Comparison of ENCODE assay signal across 20 cellular contexts in genomic region chr22:46290121-46290842, GRCh38. TPM values are rescaled to one million over a fixed set of nuclear protein-coding genes. Genes with fewer than 3 reads are reported as not detected.
A peak's percentile ranks its signal among the peaks of the same experiment; 100 is the strongest.
DNase-seq lines count a peak whose midpoint lies in the region; ATAC-seq and TF ChIP-seq lines count a peak whose summit lies in the region.
"Had no signal": no experiment of that assay in that cellular context is flagged by ENCODE, and none has a peak within 500 bp of the region (broad histone marks: within the 10 kb centered on the region; RNA-seq: fewer than 3 reads in every experiment).

No MANE protein-coding gene starts in this region.

- peaks cover 20% of the 10 kb centered on the region for H3K4me1 Mint-ChIP-seq in T-helper 1 cell treated with Interleukin-12 subunit alpha and Interleukin-12 subunit beta and Interleukin-4 antibody, amounts not matched to agents 30 μg/mL and 1 μg/mL, for 36 hours (ENCODE audit: low read depth)
- peaks cover 4% of the 10 kb centered on the region for H3K4me1 Mint-ChIP-seq in WTC11

- H3K9me3 Mint-ChIP-seq in T-helper 1 cell treated with Interleukin-12 subunit alpha and Interleukin-12 subunit beta and Interleukin-4 antibody, amounts not matched to agents 30 μg/mL and 1 μg/mL, for 36 hours = peaks cover 4% of the 10 kb centered on the region
- no peaks in the 10 kb centered on the region for H3K9me3 Mint-ChIP-seq in WTC11
- H3K9me3 Mint-ChIP-seq: activated B cell treated with CpG ODN at 0.5 μM for 24 hours had no signal

- H3K27ac Mint-ChIP-seq in T-helper 1 cell treated with Interleukin-12 subunit alpha and Interleukin-12 subunit beta and Interleukin-4 antibody, amounts not matched to agents 30 μg/mL and 1 μg/mL, for 36 hours = peak overlapping the region; percentile 72
- H3K27ac Mint-ChIP-seq in WTC11 = peak overlapping the region; percentile 32; the same call in 1 of the 2 replicates
- H3K27ac Mint-ChIP-seq: activated B cell treated with CpG ODN at 0.5 μM for 24 hours had no signal

- no peak for TF ChIP-seq CTCF in WTC11 (IDR thresholded peaks at IDR 0.05)

- no peak for DNase-seq in T-helper 1 cell
- no peak for DNase-seq in WTC11 (ENCODE audit: low spot score)
- peak; percentile 78 for DNase-seq in left ventricle myocardium superior
- no peak for DNase-seq in stimulated activated naive CD8-positive, alpha-beta T cell treated with anti-CD3 and anti-CD28 coated beads, Interleukin-15, Interleukin-2, amounts not matched to agents 100 U/mL and 50 U/mL, for 24 hours
- DNase-seq in occipital lobe (lab: John Stamatoyannopoulos, UW) = no peak
- no peak for DNase-seq in hypothalamus (lab: John Stamatoyannopoulos, UW)
- DNase-seq: activated B cell treated with CpG ODN at 0.5 μM for 24 hours, erythroblast, GF-D8, mucosa of descending colon, upper lobe of right lung had no signal

- H3K4me1 ChIP-seq in skeletal muscle tissue (ENCODE audit: control insufficient read depth in 3 of 3, insufficient read depth in 3 of 3, low read length in 3 of 3) = peaks cover 2 to 40% (median 25%) of the 10 kb centered on the region in 3 donors
- H3K4me1 ChIP-seq: A549 had no signal

- POLR2A ChIA-PET in WTC11 (lab: Charles Lee) = no interaction called here

- H3K36me3 ChIP-seq in skeletal muscle tissue (ENCODE audit: control insufficient read depth in 3 of 3, insufficient read depth in 3 of 3, low read length in 3 of 3) = peaks cover 39 to 43% (median 42%) of the 10 kb centered on the region in 3 donors

- peaks cover 32% of the 10 kb centered on the region for H3K36me3 Mint-ChIP-seq in T-helper 1 cell treated with Interleukin-12 subunit alpha and Interleukin-12 subunit beta and Interleukin-4 antibody, amounts not matched to agents 30 μg/mL and 1 μg/mL, for 36 hours (ENCODE audit: low read depth)
- peaks cover 17% of the 10 kb centered on the region for H3K36me3 Mint-ChIP-seq in WTC11

- no peak overlapping the region for H3K4me3 ChIP-seq in skeletal muscle tissue (ENCODE audit: low read length in 3 of 3)
- H3K4me3 ChIP-seq: A549, mucosa of descending colon, PC-9, SJSA1, upper lobe of right lung had no signal

- H3K27me3 ChIP-seq in skeletal muscle tissue (ENCODE audit: control insufficient read depth in 3 of 3, insufficient read depth in 3 of 3, low read length in 3 of 3) = no peaks in the 10 kb centered on the region
- H3K27me3 ChIP-seq: SJSA1, upper lobe of right lung had no signal

- intact Hi-C loops in left ventricle myocardium superior (cut with micrococcal nuclease) = no loop called here

- no peaks in the 10 kb centered on the region for H3K27me3 Mint-ChIP-seq in T-helper 1 cell treated with Interleukin-12 subunit alpha and Interleukin-12 subunit beta and Interleukin-4 antibody, amounts not matched to agents 30 μg/mL and 1 μg/mL, for 36 hours (ENCODE audit: low read depth)
- H3K27me3 Mint-ChIP-seq in WTC11 (ENCODE audit: low read depth) = no peaks in the 10 kb centered on the region; the same call in 1 of the 2 replicates
- H3K27me3 Mint-ChIP-seq: activated B cell treated with CpG ODN at 0.5 μM for 24 hours had no signal

- CTCF ChIA-PET in WTC11 (lab: Charles Lee) = no interaction called here

- ATAC-seq in WTC11 = no peak
- ATAC-seq in left ventricle myocardium superior = peak; percentile 81
- ATAC-seq in stimulated activated naive CD8-positive, alpha-beta T cell treated with anti-CD3 and anti-CD28 coated beads, Interleukin-15, Interleukin-2, amounts not matched to agents 100 U/mL and 50 U/mL, for 24 hours = no peak
- ATAC-seq: A549, mucosa of descending colon, upper lobe of right lung had no signal

- peak overlapping the region; percentile 40 for H3K27ac ChIP-seq in skeletal muscle tissue (ENCODE audit: low read depth, low read length)
- H3K27ac ChIP-seq: A549, C4-2B, PC-9, SJSA1, upper lobe of right lung had no signal

- H3K9me3 ChIP-seq in skeletal muscle tissue (ENCODE audit: control insufficient read depth in 3 of 3, low read length in 3 of 3) = no peaks in the 10 kb centered on the region
- H3K9me3 ChIP-seq: A549, mucosa of descending colon, SJSA1, upper lobe of right lung had no signal

- H3K9ac ChIP-seq in skeletal muscle tissue (ENCODE audit: low read depth in 1 of 3, low read length in 3 of 3) = peak overlapping the region in 2 of 3 donors; percentile 30 to 80

- H3K4me3 Mint-ChIP-seq in T-helper 1 cell treated with Interleukin-12 subunit alpha and Interleukin-12 subunit beta and Interleukin-4 antibody, amounts not matched to agents 30 μg/mL and 1 μg/mL, for 36 hours = no peak overlapping the region
- H3K4me3 Mint-ChIP-seq in WTC11 = no peak overlapping the region
- H3K4me3 Mint-ChIP-seq: activated B cell treated with CpG ODN at 0.5 μM for 24 hours had no signal

TF ChIP-seq in WTC11, 78 proteins besides CTCF, POLR2A, EP300 and RAD21:
- TF ChIP-seq GRHL2 (CRISPR knock-in tag; IDR thresholded peaks at IDR 0.05; ENCODE audit: insufficient replicate concordance, severe bottlenecking) (no peak), ZNF512 (CRISPR knock-in tag; IDR thresholded peaks at IDR 0.05; ENCODE audit: borderline replicate concordance) (no peak), SMAD4 (CRISPR knock-in tag; IDR thresholded peaks at IDR 0.05) (no peak), NFE2L1 (CRISPR knock-in tag; IDR thresholded peaks at IDR 0.05) (no peak), ZNF317 (CRISPR knock-in tag; IDR thresholded peaks at IDR 0.05; ENCODE audit: borderline replicate concordance, low read depth) (no peak), AR (CRISPR knock-in tag; IDR thresholded peaks at IDR 0.05) (no peak)

RNA-seq across cellular contexts. Expression of gene GTSE1, which starts 6.4 kb away (rescaled TPM):
- total RNA-seq in WTC11 (2021) (45.4 to 56.1 TPM (median 45.4 TPM) in 3 replicates), left ventricle myocardium superior (0.45 TPM), skeletal muscle tissue (3.1 TPM), occipital lobe (1.1 TPM)

RNA-seq across cellular contexts. Expression of gene TTC38, which starts 22.5 kb away (rescaled TPM):
- total RNA-seq in WTC11 (2021) = 20.7 to 29.2 TPM (median 27.5 TPM) in 3 replicates
- total RNA-seq in left ventricle myocardium superior = 24.0 TPM
- 18.3 TPM for total RNA-seq in skeletal muscle tissue
- 5.6 TPM for total RNA-seq in occipital lobe

RNA-seq across cellular contexts. Expression of gene PKDREJ, which starts 27.1 kb away (rescaled TPM):
- total RNA-seq in WTC11 (2021) (0.02 to 0.07 TPM in 2 of 3 replicates, not detected in the other), left ventricle myocardium superior (not detected), skeletal muscle tissue (not detected), occipital lobe (under 0.01 TPM)
- total RNA-seq: activated B cell treated with CpG ODN at 0.5 μM for 24 hours; activated CD8-positive, alpha-beta memory T cell treated with anti-CD3 and anti-CD28 coated beads for 36 hours; H4; osteocyte; PC-9; SJSA1; upper lobe of right lung had no signal

RNA-seq across cellular contexts. Expression of gene CDPF1, which starts 40.2 kb away (rescaled TPM):
- 11.3 to 11.7 TPM (median 11.5 TPM) in 3 replicates for total RNA-seq in WTC11 (2021)
- total RNA-seq in left ventricle myocardium superior = 6.2 TPM
- total RNA-seq in skeletal muscle tissue = 14.6 TPM
- total RNA-seq in occipital lobe = 15.3 TPM

RNA-seq across cellular contexts. Expression of gene TRMU, which starts 45.2 kb away (rescaled TPM):
- total RNA-seq in WTC11 (2021) (62.4 to 103 TPM (median 64.6 TPM) in 3 replicates), left ventricle myocardium superior (44.0 TPM), skeletal muscle tissue (16.7 TPM), occipital lobe (19.0 TPM)

Comparison
In these comparisons a context has a peak if more than half of its experiments do, and no peak if none do; other contexts are left out.
1. RNA of gene GTSE1, which starts 6.4 kb away (total RNA-seq): 45.4 to 56.1 TPM in WTC11; 3.1 TPM in skeletal muscle tissue (single experiment), 1.1 TPM in occipital lobe (single experiment) and 0.45 TPM in left ventricle myocardium superior (single experiment); every median in the first group is over 10 times any median in the second.